Comparison of ENCODE assay signal across 25 cellular contexts in genomic region chr6:96330884-96331283, GRCh38.
DNase-seq lines count a peak whose midpoint lies in the region; ATAC-seq, FAIRE-seq and TF ChIP-seq lines count a peak whose summit lies in the region.
"Had no signal": no experiment of that assay in that cellular context is flagged by ENCODE, and none has a peak within 500 bp of the region (broad histone marks: within the 10 kb centered on the region; RNA-seq: fewer than 3 reads in every experiment).

No MANE protein-coding gene starts in this region.

- ATAC-seq in GM12878: no peak
- no peak for ATAC-seq in GM18511 (IDR thresholded peaks at IDR 0.05; ENCODE audit: unreplicated experiment)
- ATAC-seq: A549, GM23338, HCT116 had no signal

- 0% methylated on average over 1 of the region's 1 CpG for WGBS in GM12878 (ENCODE audit: insufficient coverage, insufficient replicate concordance, low lambda C conversion rate, missing lambda C conversion rate)

- H3K79me2 ChIP-seq in GM12878 (ENCODE audit: control insufficient read depth, insufficient read depth, low read length): no peaks in the 10 kb centered on the region

- RAD21 ChIA-PET in GM12878 (lab: Charles Lee; ENCODE audit: unreplicated experiment): no interaction called here

- H3K9me3 ChIP-seq in GM12878 (replicated peaks; ENCODE audit: control insufficient read depth, insufficient read depth, low read length): no peaks in the 10 kb centered on the region
- H3K9me3 ChIP-seq in colonic mucosa: no peaks in the 10 kb centered on the region
- H3K9me3 ChIP-seq: A549 had no signal

- DNase-seq in DMS 273 (lab: John Stamatoyannopoulos, UW; ENCODE audit: unreplicated experiment) (peak; percentile 17), DMS 273 treated with DMSO at 0.1 percent for 48 hours (lab: John Stamatoyannopoulos, UW) (no peak), GM12878 (ENCODE audit: low read depth, low spot score) (no peak), putamen (ENCODE audit: low spot score) (peak; percentile 26), A172 (ENCODE audit: low spot score) (no peak), colonic mucosa (no peak), T-helper 1 cell (no peak)
- DNase-seq: ACHN; AML-193; C1 segment of cervical spinal cord; Calu3; CD4-positive, alpha-beta memory T cell; COR-L47; DMS79; EL; GDM1; H9 had no signal

- no TSS peak for BruUV-seq in GM12878 (replicated peaks; lab: Mats Ljungman, UMichigan)

- intact Hi-C loops in GM12878 (cut with micrococcal nuclease; ENCODE audit: unreplicated experiment) (no loop called here), colonic mucosa (cut with DNase I) (no loop called here)

- H3K9ac ChIP-seq in GM12878 (ENCODE audit: control insufficient read depth, insufficient read depth, low read length) (no peak overlapping the region), colonic mucosa (ENCODE audit: low read depth in 2 of 2, low read length in 2 of 2) (no peak overlapping the region)

- POLR2A ChIA-PET in GM12878 (lab: Charles Lee): no interaction called here

- no peak for TF ChIP-seq EP300 in GM12878 (IDR thresholded peaks at IDR 0.05; ENCODE audit: borderline replicate concordance in 1 of 2, control insufficient read depth in 1 of 2, low read depth in 2 of 2, low read length in 2 of 2)

- H3K27me3 ChIP-seq in GM12878 (replicated peaks in 1 of 2; ENCODE audit: control insufficient read depth in 2 of 2, insufficient read depth in 2 of 2, low read length in 1 of 2): no peaks in the 10 kb centered on the region
- H3K27me3 ChIP-seq in colonic mucosa: no peaks in the 10 kb centered on the region

- H4K20me1 ChIP-seq in GM12878 (ENCODE audit: control insufficient read depth, insufficient read depth): no peaks in the 10 kb centered on the region

- H3K27ac ChIP-seq in GM12878 (ENCODE audit: control insufficient read depth, insufficient read depth) (no peak overlapping the region), colonic mucosa (no peak overlapping the region)
- H3K27ac ChIP-seq: 22Rv1, A549 had no signal

- in situ Hi-C loops in GM12878 (cut with MboI): no loop called here

- H3K4me1 ChIP-seq in GM12878 (ENCODE audit: control insufficient read depth, insufficient read depth, low read length): no peaks in the 10 kb centered on the region
- no peaks in the 10 kb centered on the region for H3K4me1 ChIP-seq in colonic mucosa
- H3K4me1 ChIP-seq: A549 had no signal

- H3K4me2 ChIP-seq in GM12878 (ENCODE audit: control insufficient read depth, insufficient read depth): no peak overlapping the region
- H3K4me2 ChIP-seq: A549, GM23338 had no signal

- CTCF ChIA-PET in GM12878 (lab: Yijun Ruan, JAX): interaction anchor here (0.7 to 0.9 kb wide), 2 partner anchors 61 to 322 kb away, joined by 3 read pairs; no protein-coding TSS in a partner anchor

- SMC1A ChIA-PET in GM12878 (lab: Charles Lee; ENCODE audit: uncharacterized antibody, unreplicated experiment): interaction anchor here (0.9 to 1.1 kb wide), 3 partner anchors 18 to 29 kb away, joined by 4 to 5 read pairs (median 5); no protein-coding TSS in a partner anchor

- TF ChIP-seq CTCF in GM12878 (IDR thresholded peaks at IDR 0.05 in 2 of 3, conservative IDR thresholded peaks at IDR 0.05 in 1 of 3; ENCODE audit: control insufficient read depth in 2 of 3, extremely low read depth in 1 of 3, insufficient read depth in 1 of 3, low read depth in 3 of 3, low read length in 3 of 3) (no peak), colonic mucosa (IDR thresholded peaks at IDR 0.05) (no peak)

- TF ChIP-seq POLR2A in GM12878 (IDR thresholded peaks at IDR 0.05; ENCODE audit: low read depth, low read length): no peak

- H3K4me3 ChIP-seq in GM12878: no peak overlapping the region
- no peak overlapping the region for H3K4me3 ChIP-seq in colonic mucosa
- H3K4me3 ChIP-seq: A549, GM23338 had no signal

- no peak overlapping the region for H2AFZ ChIP-seq in GM12878 (ENCODE audit: control insufficient read depth, low read depth, low read length)
- H2AFZ ChIP-seq: GM23338 had no signal

- no peak for TF ChIP-seq RAD21 in GM12878 (IDR thresholded peaks at IDR 0.05; ENCODE audit: insufficient read depth, low read depth, low read length)

- H3K36me3 ChIP-seq in GM12878 (ENCODE audit: control insufficient read depth in 2 of 2, insufficient read depth in 2 of 2, low read length in 1 of 2) (no peaks in the 10 kb centered on the region), colonic mucosa (no peaks in the 10 kb centered on the region)

- FAIRE-seq in GM12878 (lab: Jason Lieb, UNC): no peak
- FAIRE-seq: A549, GM12891, GM18507, GM19239 had no signal

TF ChIP-seq in GM12878, 131 proteins besides CTCF, POLR2A, EP300 and RAD21:
- 0 out of 2 replicates have a peak, but pooled peaks have one; percentile 32 for TF ChIP-seq NR2F1 (conservative IDR thresholded peaks at IDR 0.05)
- TF ChIP-seq IKZF1 (conservative IDR thresholded peaks at IDR 0.05): 0 out of 2 replicates have a peak, but pooled peaks have one; percentile 20
- TF ChIP-seq MTA2 (IDR thresholded peaks at IDR 0.05; ENCODE audit: low read depth): peak; percentile 72
- 0 out of 2 replicates have a peak, but pooled peaks have one; percentile 34 for TF ChIP-seq ZNF384 (IDR thresholded peaks at IDR 0.05; ENCODE audit: borderline replicate concordance, low read depth, low read length)
- TF ChIP-seq MEF2B (IDR thresholded peaks at IDR 0.05; ENCODE audit: partially characterized antibody, poor library complexity, severe bottlenecking): peak; percentile 87
- TF ChIP-seq DPF2 (IDR thresholded peaks at IDR 0.05): 0 out of 2 replicates have a peak, but pooled peaks have one; percentile 34
- no peak for TF ChIP-seq RELB (IDR thresholded peaks at IDR 0.05; ENCODE audit: low read depth)
- no peak for TF ChIP-seq HSF1 (IDR thresholded peaks at IDR 0.05; ENCODE audit: low read depth, low read length)

Comparison
In these comparisons a context has a peak if more than half of its experiments do, and no peak if none do; other contexts are left out.
1. DNase-seq: peak in DMS 273 (single experiment) and putamen (single experiment); none in DMS 273 treated with DMSO at 0.1 percent for 48 hours (single experiment), GM12878 (single experiment), A172 (single experiment), colonic mucosa (single experiment) and T-helper 1 cell (0 of 5).